Comparison of ENCODE assay signal across 1 cellular context in the genomic region with DNA sequence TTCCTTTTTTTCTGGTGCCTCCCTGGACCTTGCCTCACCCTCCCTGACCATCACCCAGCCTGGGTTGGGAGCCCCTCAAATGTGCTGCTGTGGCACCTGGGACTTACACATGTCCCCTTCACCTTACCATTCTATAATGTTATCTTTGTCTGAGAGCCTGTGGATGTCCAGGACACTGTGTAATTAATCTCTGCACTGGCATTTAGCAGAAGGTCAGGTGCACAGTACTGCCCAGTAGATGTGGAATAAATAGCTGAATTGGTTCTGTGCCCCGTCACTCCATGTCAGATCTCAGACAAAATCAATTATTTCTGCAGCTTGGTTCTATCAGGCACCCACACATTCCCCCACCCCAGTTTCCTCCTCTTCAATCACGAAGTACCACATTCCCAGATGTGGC.
TF ChIP-seq lines count a peak whose summit lies in the region.

No MANE protein-coding gene starts in this region.

TF ChIP-seq in IMR-90, 13 proteins besides CTCF, POLR2A, EP300 and RAD21:
- TF ChIP-seq, protein P1, sequence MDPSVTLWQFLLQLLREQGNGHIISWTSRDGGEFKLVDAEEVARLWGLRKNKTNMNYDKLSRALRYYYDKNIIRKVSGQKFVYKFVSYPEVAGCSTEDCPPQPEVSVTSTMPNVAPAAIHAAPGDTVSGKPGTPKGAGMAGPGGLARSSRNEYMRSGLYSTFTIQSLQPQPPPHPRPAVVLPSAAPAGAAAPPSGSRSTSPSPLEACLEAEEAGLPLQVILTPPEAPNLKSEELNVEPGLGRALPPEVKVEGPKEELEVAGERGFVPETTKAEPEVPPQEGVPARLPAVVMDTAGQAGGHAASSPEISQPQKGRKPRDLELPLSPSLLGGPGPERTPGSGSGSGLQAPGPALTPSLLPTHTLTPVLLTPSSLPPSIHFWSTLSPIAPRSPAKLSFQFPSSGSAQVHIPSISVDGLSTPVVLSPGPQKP (IDR thresholded peaks at IDR 0.05; ENCODE audit: borderline replicate concordance, low read depth, low read length): no peak
- TF ChIP-seq CHD1 (IDR thresholded peaks at IDR 0.05; ENCODE audit: low read depth, low read length) (no peak), MAFK (IDR thresholded peaks at IDR 0.05; ENCODE audit: low read depth, low read length) (no peak), RCOR1 (IDR thresholded peaks at IDR 0.05; ENCODE audit: insufficient replicate concordance, low read length) (no peak), SMC3 (IDR thresholded peaks at IDR 0.05; ENCODE audit: low read depth, low read length) (no peak), CEBPB (IDR thresholded peaks at IDR 0.05; ENCODE audit: low read depth, low read length) (no peak), NFE2L2 (IDR thresholded peaks at IDR 0.05; ENCODE audit: low read depth, low read length) (no peak), FOS (IDR thresholded peaks at IDR 0.05; ENCODE audit: low read depth, low read length) (no peak), MAZ (IDR thresholded peaks at IDR 0.05; ENCODE audit: borderline replicate concordance, low read depth, low read length) (no peak), MXI1 (IDR thresholded peaks at IDR 0.05; ENCODE audit: borderline replicate concordance, low read depth, low read length) (no peak)
- TF ChIP-seq, protein P2, sequence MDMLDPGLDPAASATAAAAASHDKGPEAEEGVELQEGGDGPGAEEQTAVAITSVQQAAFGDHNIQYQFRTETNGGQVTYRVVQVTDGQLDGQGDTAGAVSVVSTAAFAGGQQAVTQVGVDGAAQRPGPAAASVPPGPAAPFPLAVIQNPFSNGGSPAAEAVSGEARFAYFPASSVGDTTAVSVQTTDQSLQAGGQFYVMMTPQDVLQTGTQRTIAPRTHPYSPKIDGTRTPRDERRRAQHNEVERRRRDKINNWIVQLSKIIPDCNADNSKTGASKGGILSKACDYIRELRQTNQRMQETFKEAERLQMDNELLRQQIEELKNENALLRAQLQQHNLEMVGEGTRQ (IDR thresholded peaks at IDR 0.05; ENCODE audit: low read depth, low read length): no peak
